Comparison of ENCODE assay signal across 29 cellular contexts in the genomic region with DNA sequence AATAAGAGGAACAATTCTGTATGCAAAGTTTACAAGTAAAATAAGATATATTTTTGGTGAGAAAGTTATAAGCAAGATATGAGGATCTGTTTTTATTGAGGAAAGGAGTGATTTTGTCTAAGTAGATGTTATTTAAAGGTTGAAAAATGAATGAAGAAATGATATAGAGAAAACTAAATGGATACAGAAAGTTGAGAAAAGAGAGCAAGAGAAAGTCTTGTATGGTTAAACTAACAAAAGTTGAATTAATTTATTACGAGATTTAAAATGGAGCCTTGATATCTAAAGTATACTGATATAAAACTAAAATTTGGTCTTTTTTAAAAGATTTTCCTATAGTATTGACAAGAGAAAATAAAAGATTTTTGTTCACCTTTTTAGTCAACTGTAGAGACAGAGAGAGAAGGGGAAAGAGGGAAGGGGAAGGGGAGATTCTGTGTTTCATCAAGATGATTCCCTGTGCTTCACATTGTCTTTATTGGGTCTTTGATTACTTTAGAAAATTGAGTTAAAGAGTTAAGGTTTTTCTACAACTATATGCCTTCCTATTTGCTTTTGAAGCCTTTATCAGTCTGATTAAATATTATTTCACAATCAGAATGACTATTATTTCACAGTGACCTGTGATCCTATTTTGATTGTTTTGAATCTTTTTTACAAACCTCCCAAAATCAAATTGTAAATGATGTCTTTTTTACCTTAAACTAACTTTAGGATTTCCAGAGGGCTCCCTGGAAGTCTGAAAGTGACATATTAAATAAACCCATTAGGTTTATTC. TPM values are rescaled to one million over a fixed set of nuclear protein-coding genes. Genes with fewer than 3 reads are reported as not detected.
"Had no signal": no experiment of that assay in that cellular context is flagged by ENCODE, and none has a peak within 500 bp of the region (broad histone marks: within the 10 kb centered on the region; RNA-seq: fewer than 3 reads in every experiment).

No MANE protein-coding gene starts in this region.

- H3K9me3 ChIP-seq: ascending aorta, MG63, SJSA1, SK-N-SH had no signal

- FAIRE-seq: TTC549 had no signal

- H3K4me3 ChIP-seq: ascending aorta, cardiac muscle cell, MG63, SJSA1 had no signal

- DNase-seq: activated CD4-positive, alpha-beta T cell treated with anti-CD3 and anti-CD28 coated beads for 36 hours; activated CD4-positive, alpha-beta T cell treated with anti-CD3 and anti-CD28 coated beads, Interleukin-2, amount 10 ng/mL, durations not matched to agents 7 days and 5 days; activated CD4-positive, alpha-beta T cell treated with anti-CD3 and anti-CD28 coated beads, Interleukin-2, amount 50 U/mL, for 48 hours; activated CD8-positive, alpha-beta T cell treated with anti-CD3 and anti-CD28 coated beads, Interleukin-2, amount 10 ng/mL, durations not matched to agents 7 days and 5 days; activated gamma-delta T cell; activated naive CD4-positive, alpha-beta T cell treated with Interleukin-2 at 50 U/mL for 16 hours; activated naive CD8-positive, alpha-beta T cell treated with anti-CD3 and anti-CD28 coated beads, Interleukin-2, amount 10 ng/mL, durations not matched to agents 7 days and 5 days; activated T-cell treated with anti-CD3 and anti-CD28 coated beads, Interleukin-2, amount 50 U/mL, for 24 hours; amygdala; Kasumi-1; MG63; NCI-H1048; NCI-H1105 treated with DMSO at 0.1 percent for 48 hours; NCI-H1436; NCI-H1694; NCI-H1930; NCI-H2081 treated with DMSO at 0.1 percent for 48 hours; NCI-H226; NCI-H446 treated with DMSO at 0.1 percent for 48 hours; NCI-H524 treated with DMSO at 0.1 percent for 48 hours; RPMI8226; SHP77 treated with DMSO at 0.1 percent for 48 hours; SK-N-SH had no signal

- H3K27me3 ChIP-seq: ascending aorta, cardiac muscle cell, MG63, SJSA1 had no signal

- H3K27ac ChIP-seq: ascending aorta, cardiac muscle cell, SJSA1 had no signal

- ATAC-seq: activated CD4-positive, alpha-beta T cell treated with anti-CD3 and anti-CD28 coated beads for 36 hours; activated CD8-positive, alpha-beta T cell treated with anti-CD3 and anti-CD28 coated beads, Interleukin-2, amount 10 ng/mL, durations not matched to agents 7 days and 5 days; Panc1 had no signal

- H3K4me1 ChIP-seq: ascending aorta, SJSA1 had no signal

- H3K36me3 ChIP-seq: ascending aorta, cardiac muscle cell, MG63 had no signal

RNA-seq across cellular contexts. Expression of a gene that starts 10.7 kb away (rescaled TPM):
- total RNA-seq: activated CD8-positive, alpha-beta T cell treated with anti-CD3 and anti-CD28 coated beads, Interleukin-2, amount 10 ng/mL, durations not matched to agents 7 days and 5 days; activated T-helper 2 cell treated with anti-CD3 and anti-CD28 coated beads, Interferon-gamma antibody, Interleukin-2, Interleukin-4, amounts not matched to agents 10 μg/mL and 5 μg/mL and 100 μg/mL, durations not matched to agents 14 hours and 24 hours and 36 hours had no signal
